Comparison of ENCODE assay signal across 9 cellular contexts in genomic region chr1:26602378-26602959, GRCh38.
DNase-seq lines count a peak whose midpoint lies in the region; ATAC-seq, FAIRE-seq and TF ChIP-seq lines count a peak whose summit lies in the region.
"Had no signal": no experiment of that assay in that cellular context is flagged by ENCODE, and none has a peak within 500 bp of the region (broad histone marks: within the 10 kb centered on the region; RNA-seq: fewer than 3 reads in every experiment).

No MANE protein-coding gene starts in this region.

- peaks cover 3% of the 10 kb centered on the region for H3K4me1 Mint-ChIP-seq in activated CD4-positive, alpha-beta T cell treated with anti-CD3 and anti-CD28 coated beads for 36 hours

- peak; percentile 45 for DNase-seq in activated CD4-positive, alpha-beta T cell treated with anti-CD3 and anti-CD28 coated beads for 36 hours
- DNase-seq in activated CD4-positive, alpha-beta T cell treated with anti-CD3 and anti-CD28 coated beads, Interleukin-2, amount 50 U/mL, for 1 hour: no peak
- DNase-seq in IMR-90 (peak; percentile 68), NOMO-1 treated with DMSO at 0.1 percent for 48 hours (lab: John Stamatoyannopoulos, UW; ENCODE audit: unreplicated experiment) (peak; percentile 41), brain microvascular endothelial cell (peak; percentile 59), kidney (no peak), testis (peak; percentile 61)

- H3K4me1 ChIP-seq in IMR-90 (ENCODE audit: control insufficient read depth, insufficient read depth, low read length): no peaks in the 10 kb centered on the region
- no peaks in the 10 kb centered on the region for H3K4me1 ChIP-seq in kidney (ENCODE audit: control insufficient read depth in 1 of 2, insufficient read depth in 1 of 2, low read depth in 1 of 2, low read length in 2 of 2)
- no peaks in the 10 kb centered on the region for H3K4me1 ChIP-seq in testis

- no peak overlapping the region for H2AFZ ChIP-seq in IMR-90 (replicated peaks; ENCODE audit: low read length, poor library complexity)

- no peaks in the 10 kb centered on the region for H3K36me3 Mint-ChIP-seq in activated CD4-positive, alpha-beta T cell treated with anti-CD3 and anti-CD28 coated beads for 36 hours (ENCODE audit: low read depth)
- H3K36me3 Mint-ChIP-seq: activated naive CD8-positive, alpha-beta T cell had no signal

- no peak overlapping the region for H4K91ac ChIP-seq in IMR-90 (ENCODE audit: insufficient read depth, low read depth, low read length)

- H3K36me3 ChIP-seq in IMR-90 (ENCODE audit: control insufficient read depth, insufficient read depth, low read length) (no peaks in the 10 kb centered on the region), brain microvascular endothelial cell (replicated peaks) (no peaks in the 10 kb centered on the region), kidney (ENCODE audit: control insufficient read depth in 1 of 2, insufficient read depth in 2 of 2, low read length in 2 of 2) (no peaks in the 10 kb centered on the region), testis (ENCODE audit: low read depth, missing control alignments) (no peaks in the 10 kb centered on the region)

- no peaks in the 10 kb centered on the region for H3K9me1 ChIP-seq in IMR-90 (ENCODE audit: insufficient read depth, low read length)

- no peak overlapping the region for H3K27ac Mint-ChIP-seq in activated CD4-positive, alpha-beta T cell treated with anti-CD3 and anti-CD28 coated beads for 36 hours
- H3K27ac Mint-ChIP-seq: activated naive CD8-positive, alpha-beta T cell had no signal

- no peak overlapping the region for H2BK5ac ChIP-seq in IMR-90 (ENCODE audit: low read depth, low read length, poor library complexity, severe bottlenecking)

- H4K8ac ChIP-seq in IMR-90 (ENCODE audit: low read depth in 2 of 2, low read length in 2 of 2): no peak overlapping the region

- POLR2A ChIA-PET in activated CD4-positive, alpha-beta T cell treated with anti-CD3 and anti-CD28 coated beads for 36 hours (lab: Charles Lee): interaction anchor here (0.7 to 1.0 kb wide), 2 partner anchors 165 to 263 kb away, joined by 3 read pairs; no protein-coding TSS in a partner anchor
- POLR2A ChIA-PET in IMR-90 (lab: Charles Lee; ENCODE audit: unreplicated experiment): no interaction called here

- H3K56ac ChIP-seq in IMR-90 (ENCODE audit: extremely low read depth, insufficient read depth, low read length): no peak overlapping the region

- no peak overlapping the region for H3K4me2 ChIP-seq in IMR-90 (ENCODE audit: low read depth, low read length)

- H3K27me3 ChIP-seq in IMR-90 (ENCODE audit: control insufficient read depth, insufficient read depth, low read length) (peaks cover 23% of the 10 kb centered on the region), brain microvascular endothelial cell (replicated peaks) (peaks cover 4% of the 10 kb centered on the region), testis (no peaks in the 10 kb centered on the region)

- TF ChIP-seq CTCF in IMR-90 (conservative IDR thresholded peaks at IDR 0.05; ENCODE audit: low read depth, low read length) (peak; percentile 95), brain microvascular endothelial cell (IDR thresholded peaks at IDR 0.05; ENCODE audit: low read depth, low read length, missing control alignments) (peak; percentile 70), kidney (IDR thresholded peaks at IDR 0.05; ENCODE audit: borderline replicate concordance, extremely low read depth, insufficient read depth) (peak; percentile 93), testis (IDR thresholded peaks at IDR 0.05) (peak; percentile 84 to 93 (median 89))

- no peak overlapping the region for H2BK15ac ChIP-seq in IMR-90 (ENCODE audit: low read depth, low read length)

- no peak overlapping the region for H3K18ac ChIP-seq in IMR-90 (ENCODE audit: low read depth, low read length)

- no peaks in the 10 kb centered on the region for H3K9me3 ChIP-seq in IMR-90 (ENCODE audit: control insufficient read depth, insufficient read depth, low read length)
- H3K9me3 ChIP-seq in kidney (ENCODE audit: control insufficient read depth in 1 of 2, low read length in 2 of 2): no peaks in the 10 kb centered on the region
- H3K9me3 ChIP-seq in testis: no peaks in the 10 kb centered on the region

- in situ Hi-C loops in IMR-90 (cut with MboI; ENCODE audit: low sequenced_read_pairs) (loop anchor here (10.0 kb wide), 1 partner anchor 272 kb away; no protein-coding TSS in a partner anchor), brain microvascular endothelial cell (cut with HindIII; ENCODE audit: low pct_ligation_motif_present, low sequenced_read_pairs) (no loop called here)

- H4K5ac ChIP-seq in IMR-90 (ENCODE audit: low read depth, low read length): no peak overlapping the region

- TF ChIP-seq POLR2A in IMR-90 (IDR thresholded peaks at IDR 0.05; ENCODE audit: low read depth, low read length) (no peak), testis (IDR thresholded peaks at IDR 0.05) (no peak)

- H4K20me1 ChIP-seq in IMR-90 (ENCODE audit: insufficient read depth, low read length): no peaks in the 10 kb centered on the region

- H3K23ac ChIP-seq in IMR-90 (ENCODE audit: low read depth, low read length): no peak overlapping the region

- H3K4me3 Mint-ChIP-seq in activated CD4-positive, alpha-beta T cell treated with anti-CD3 and anti-CD28 coated beads for 36 hours: no peak overlapping the region
- H3K4me3 Mint-ChIP-seq: activated naive CD8-positive, alpha-beta T cell had no signal

- no peak overlapping the region for H3K14ac ChIP-seq in IMR-90 (replicated peaks; ENCODE audit: low read depth, low read length)

- H3K4ac ChIP-seq in IMR-90 (ENCODE audit: low read depth, low read length): no peak overlapping the region

- no peak overlapping the region for H2BK120ac ChIP-seq in IMR-90 (ENCODE audit: low read depth, low read length)

- no TSS peak for BruUV-seq in IMR-90 (replicated peaks; lab: Mats Ljungman, UMichigan)

- intact Hi-C loops in activated CD4-positive, alpha-beta T cell treated with anti-CD3 and anti-CD28 coated beads for 36 hours (cut with DNase I, micrococcal nuclease): loop anchor here (1.0 to 2.0 kb wide), 4 partner anchors 75 to 276 kb away; no protein-coding TSS in a partner anchor
- intact Hi-C loops in IMR-90 (cut with micrococcal nuclease): loop anchor here (1.0 to 5.0 kb wide), 3 partner anchors 95 to 276 kb away; partner anchors contain the start of gene ARID1A
- intact Hi-C loops in kidney (cut with DNase I): loop anchor here (5.0 kb wide), 1 partner anchor 190 kb away; no protein-coding TSS in a partner anchor
- intact Hi-C loops in testis (cut with DNase I; ENCODE audit: low total_unique reads): no loop called here

- CTCF ChIA-PET in activated CD4-positive, alpha-beta T cell treated with anti-CD3 and anti-CD28 coated beads for 36 hours (lab: Charles Lee): interaction anchor here (0.7 to 10.9 kb wide), 49 partner anchors 8 to 536 kb away, joined by 3 to 180 read pairs (median 4); partner anchors contain the start of genes GPN2 and PIGV
- CTCF ChIA-PET in IMR-90 (lab: Yijun Ruan, JAX): interaction anchor here (0.6 to 2.1 kb wide), 10 partner anchors 9 to 276 kb away, joined by 3 to 20 read pairs (median 3); partner anchors contain the start of gene PIGV

- peak; percentile 96 for FAIRE-seq in kidney (lab: Jason Lieb, UNC)

- H2AK5ac ChIP-seq in IMR-90 (ENCODE audit: low read depth, low read length): no peak overlapping the region

- dilution Hi-C loops in IMR-90 (cut with HindIII; ENCODE audit: low sequenced_read_pairs, unreplicated experiment): no loop called here

- ATAC-seq in activated CD4-positive, alpha-beta T cell treated with anti-CD3 and anti-CD28 coated beads for 36 hours: peak; percentile 63
- ATAC-seq in IMR-90 (ENCODE audit: low read depth): peak; percentile 72
- ATAC-seq in HG03378 (IDR thresholded peaks at IDR 0.05; ENCODE audit: unreplicated experiment): no peak

- H3K4me3 ChIP-seq in IMR-90 (ENCODE audit: insufficient read depth, low read depth, low read length) (no peak overlapping the region), brain microvascular endothelial cell (ENCODE audit: low read depth, low read length) (no peak overlapping the region), kidney (ENCODE audit: low read length in 2 of 2) (no peak overlapping the region), testis (no peak overlapping the region)

- H3K27me3 Mint-ChIP-seq in activated CD4-positive, alpha-beta T cell treated with anti-CD3 and anti-CD28 coated beads for 36 hours: no peaks in the 10 kb centered on the region
- H3K27me3 Mint-ChIP-seq: activated naive CD8-positive, alpha-beta T cell had no signal

- WGBS in IMR-90 (ENCODE audit: extremely low coverage in 2 of 2, insufficient read length in 1 of 2), 2 experiments: no CpG with 5 or more reads among the region's 2 CpGs
- WGBS in testis, 2 donors: 18 to 30% methylated on average over 2 of the region's 2 CpGs

- H3K27ac ChIP-seq in IMR-90 (ENCODE audit: insufficient read depth, low read length) (no peak overlapping the region), brain microvascular endothelial cell (no peak overlapping the region), kidney (ENCODE audit: low read depth in 2 of 2, low read length in 2 of 2) (no peak overlapping the region), testis (no peak overlapping the region)

- H3K9ac ChIP-seq in IMR-90 (ENCODE audit: low read depth, low read length) (no peak overlapping the region), kidney (ENCODE audit: low read length in 2 of 2) (no peak overlapping the region)

- H2AK9ac ChIP-seq in IMR-90 (replicated peaks; ENCODE audit: low read depth, low read length, poor library complexity): no peak overlapping the region

- H3K9me3 Mint-ChIP-seq in activated CD4-positive, alpha-beta T cell treated with anti-CD3 and anti-CD28 coated beads for 36 hours (ENCODE audit: low read depth): no peaks in the 10 kb centered on the region

- peak; percentile 97 for TF ChIP-seq RAD21 in IMR-90 (IDR thresholded peaks at IDR 0.05; ENCODE audit: low read length)

- no peak overlapping the region for H2BK20ac ChIP-seq in IMR-90 (ENCODE audit: low read depth, low read length)

- H3K79me1 ChIP-seq in IMR-90 (ENCODE audit: low read depth in 1 of 2, low read length in 2 of 2): no peaks in the 10 kb centered on the region

TF ChIP-seq in IMR-90, 13 proteins besides CTCF, POLR2A, EP300 and RAD21:
- TF ChIP-seq BHLHE40 (IDR thresholded peaks at IDR 0.05; ENCODE audit: low read depth, low read length) (no peak), SMC3 (IDR thresholded peaks at IDR 0.05; ENCODE audit: low read depth, low read length) (peak; percentile 98)
TF ChIP-seq in IMR-90: peak in this region for 1.

Comparison
In these comparisons a context has a peak if more than half of its experiments do, and no peak if none do; other contexts are left out.
1. DNase-seq: peak in activated CD4-positive, alpha-beta T cell treated with anti-CD3 and anti-CD28 coated beads for 36 hours (single experiment), IMR-90 (single experiment), NOMO-1 treated with DMSO at 0.1 percent for 48 hours (single experiment), brain microvascular endothelial cell (single experiment) and testis (single experiment); none in activated CD4-positive, alpha-beta T cell treated with anti-CD3 and anti-CD28 coated beads, Interleukin-2, amount 50 U/mL, for 1 hour (single experiment) and kidney (single experiment).
2. Peak in every context shown above with its lines, with median percentiles within 50 percentile points of each other: CTCF ChIP-seq.